In the genomic region with DNA sequence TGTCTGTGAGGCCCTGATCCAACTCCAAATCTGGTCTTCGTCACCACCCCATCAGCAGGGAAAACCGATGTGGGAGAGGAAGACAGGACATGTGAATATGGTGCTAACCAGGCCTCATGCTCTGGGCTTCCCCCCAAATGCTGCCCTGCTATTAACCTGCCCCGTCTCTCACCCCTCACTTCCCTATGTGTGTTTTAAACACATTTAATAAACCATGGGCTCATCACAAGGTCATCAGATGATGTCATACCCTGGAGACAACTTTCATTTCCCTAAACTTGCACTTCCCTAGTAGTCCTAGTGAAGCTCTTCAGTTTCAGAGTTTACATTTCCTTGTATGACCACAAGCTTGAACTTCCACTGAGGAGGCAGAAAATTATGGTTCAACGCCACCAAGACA, we compare ENCODE assay signal across 2 cellular contexts.
TF ChIP-seq lines count a peak whose summit lies in the region.

No MANE protein-coding gene starts in this region.

TF ChIP-seq in GM12878, 131 proteins besides CTCF, POLR2A, EP300 and RAD21 (continued from another document):
- TF ChIP-seq, protein P1, sequence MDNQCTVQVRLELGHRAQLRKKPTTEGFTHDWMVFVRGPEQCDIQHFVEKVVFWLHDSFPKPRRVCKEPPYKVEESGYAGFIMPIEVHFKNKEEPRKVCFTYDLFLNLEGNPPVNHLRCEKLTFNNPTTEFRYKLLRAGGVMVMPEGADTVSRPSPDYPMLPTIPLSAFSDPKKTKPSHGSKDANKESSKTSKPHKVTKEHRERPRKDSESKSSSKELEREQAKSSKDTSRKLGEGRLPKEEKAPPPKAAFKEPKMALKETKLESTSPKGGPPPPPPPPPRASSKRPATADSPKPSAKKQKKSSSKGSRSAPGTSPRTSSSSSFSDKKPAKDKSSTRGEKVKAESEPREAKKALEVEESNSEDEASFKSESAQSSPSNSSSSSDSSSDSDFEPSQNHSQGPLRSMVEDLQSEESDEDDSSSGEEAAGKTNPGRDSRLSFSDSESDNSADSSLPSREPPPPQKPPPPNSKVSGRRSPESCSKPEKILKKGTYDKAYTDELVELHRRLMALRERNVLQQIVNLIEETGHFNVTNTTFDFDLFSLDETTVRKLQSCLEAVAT (IDR thresholded peaks at IDR 0.05), result no peak
- TF ChIP-seq ATF7 (IDR thresholded peaks at IDR 0.05; ENCODE audit: low read depth) (peak; percentile 92), SPI1 (IDR thresholded peaks at IDR 0.05; ENCODE audit: borderline replicate concordance, insufficient read depth, low read depth, low read length) (peak; percentile 79), DPF2 (IDR thresholded peaks at IDR 0.05) (peak; percentile 40; the same call in 1 of the 2 replicates), BMI1 (IDR thresholded peaks at IDR 0.05; ENCODE audit: borderline replicate concordance) (0 out of 2 replicates have a peak, but pooled peaks have one; percentile 14), NR2F1 (conservative IDR thresholded peaks at IDR 0.05) (peak; percentile 50; the same call in 1 of the 2 replicates), CHD4 (IDR thresholded peaks at IDR 0.05) (no peak), CREB1 (IDR thresholded peaks at IDR 0.05; ENCODE audit: low read depth) (peak; percentile 61; the same call in 1 of the 2 replicates), MTA2 (IDR thresholded peaks at IDR 0.05; ENCODE audit: low read depth) (0 out of 2 replicates have a peak, but pooled peaks have one; percentile 39)
- TF ChIP-seq, protein P2, sequence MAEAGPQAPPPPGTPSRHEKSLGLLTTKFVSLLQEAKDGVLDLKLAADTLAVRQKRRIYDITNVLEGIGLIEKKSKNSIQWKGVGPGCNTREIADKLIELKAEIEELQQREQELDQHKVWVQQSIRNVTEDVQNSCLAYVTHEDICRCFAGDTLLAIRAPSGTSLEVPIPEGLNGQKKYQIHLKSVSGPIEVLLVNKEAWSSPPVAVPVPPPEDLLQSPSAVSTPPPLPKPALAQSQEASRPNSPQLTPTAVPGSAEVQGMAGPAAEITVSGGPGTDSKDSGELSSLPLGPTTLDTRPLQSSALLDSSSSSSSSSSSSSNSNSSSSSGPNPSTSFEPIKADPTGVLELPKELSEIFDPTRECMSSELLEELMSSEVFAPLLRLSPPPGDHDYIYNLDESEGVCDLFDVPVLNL (IDR thresholded peaks at IDR 0.05; ENCODE audit: low read depth, low read length), result no peak
- TF ChIP-seq, protein P3, sequence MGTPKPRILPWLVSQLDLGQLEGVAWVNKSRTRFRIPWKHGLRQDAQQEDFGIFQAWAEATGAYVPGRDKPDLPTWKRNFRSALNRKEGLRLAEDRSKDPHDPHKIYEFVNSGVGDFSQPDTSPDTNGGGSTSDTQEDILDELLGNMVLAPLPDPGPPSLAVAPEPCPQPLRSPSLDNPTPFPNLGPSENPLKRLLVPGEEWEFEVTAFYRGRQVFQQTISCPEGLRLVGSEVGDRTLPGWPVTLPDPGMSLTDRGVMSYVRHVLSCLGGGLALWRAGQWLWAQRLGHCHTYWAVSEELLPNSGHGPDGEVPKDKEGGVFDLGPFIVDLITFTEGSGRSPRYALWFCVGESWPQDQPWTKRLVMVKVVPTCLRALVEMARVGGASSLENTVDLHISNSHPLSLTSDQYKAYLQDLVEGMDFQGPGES (IDR thresholded peaks at IDR 0.05), result no peak

TF ChIP-seq in SK-N-SH, 30 proteins besides CTCF, POLR2A, EP300 and RAD21 (continued from another document):
- TF ChIP-seq, protein P4, sequence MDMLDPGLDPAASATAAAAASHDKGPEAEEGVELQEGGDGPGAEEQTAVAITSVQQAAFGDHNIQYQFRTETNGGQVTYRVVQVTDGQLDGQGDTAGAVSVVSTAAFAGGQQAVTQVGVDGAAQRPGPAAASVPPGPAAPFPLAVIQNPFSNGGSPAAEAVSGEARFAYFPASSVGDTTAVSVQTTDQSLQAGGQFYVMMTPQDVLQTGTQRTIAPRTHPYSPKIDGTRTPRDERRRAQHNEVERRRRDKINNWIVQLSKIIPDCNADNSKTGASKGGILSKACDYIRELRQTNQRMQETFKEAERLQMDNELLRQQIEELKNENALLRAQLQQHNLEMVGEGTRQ (IDR thresholded peaks at IDR 0.05; ENCODE audit: borderline replicate concordance, low read depth, low read length), result no peak
- TF ChIP-seq, protein P5, sequence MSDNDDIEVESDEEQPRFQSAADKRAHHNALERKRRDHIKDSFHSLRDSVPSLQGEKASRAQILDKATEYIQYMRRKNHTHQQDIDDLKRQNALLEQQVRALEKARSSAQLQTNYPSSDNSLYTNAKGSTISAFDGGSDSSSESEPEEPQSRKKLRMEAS (IDR thresholded peaks at IDR 0.05; ENCODE audit: low read depth), result no peak
- TF ChIP-seq TEAD4 (IDR thresholded peaks at IDR 0.05; ENCODE audit: borderline replicate concordance, insufficient read depth) (no peak), CHD2 (IDR thresholded peaks at IDR 0.05; ENCODE audit: low read length, partially characterized antibody) (no peak)
